ENCODE assay signal across 16 cellular contexts in genomic region chr10:8445353-8445752, GRCh38.
"Had no signal": no experiment of that assay in that cellular context is flagged by ENCODE, and none has a peak within 500 bp of the region (broad histone marks: within the 10 kb centered on the region; RNA-seq: fewer than 3 reads in every experiment).

No MANE protein-coding gene starts in this region.

- H3K4me3 ChIP-seq: left lung, lower lobe of right lung, right atrium auricular region, right lobe of liver, smooth muscle cell, tibial nerve, uterus had no signal

- H3K4me2 ChIP-seq: smooth muscle cell had no signal

- H3K27me3 ChIP-seq: right atrium auricular region, tibial nerve, uterus had no signal

- H3K36me3 ChIP-seq: left lung, lower lobe of right lung, right atrium auricular region, right lobe of liver, tibial nerve, uterus had no signal

- H2AFZ ChIP-seq: parathyroid adenoma had no signal

- H3K79me2 ChIP-seq: parathyroid adenoma had no signal

- H3K4me1 ChIP-seq: left lung, lower lobe of right lung, parathyroid adenoma, right atrium auricular region, right lobe of liver, tibial nerve, uterus had no signal

- ATAC-seq: left colon, left lung had no signal

- H3K9ac ChIP-seq: parathyroid adenoma had no signal

- H3K27ac ChIP-seq: left lung, lower lobe of right lung, parathyroid adenoma, right atrium auricular region, right lobe of liver, tibial nerve, uterus had no signal

- DNase-seq: hypothalamus; kidney; left colon; left lung; lower lobe of right lung; mammary epithelial cell; right lobe of liver; stimulated activated CD4-positive, alpha-beta T cell treated with anti-CD3 and anti-CD28 coated beads, Interleukin-1b, Interleukin-23, amount 100 ng/mL, for 48 hours; stimulated activated CD4-positive, alpha-beta T cell treated with anti-CD3 and anti-CD28 coated beads, Interleukin-2, amount 100 ng/mL, for 48 hours; stimulated activated naive CD4-positive, alpha-beta T cell treated with Interleukin-2 at 50 U/mL for 16 hours; substantia nigra; uterus had no signal

- H3K9me3 ChIP-seq: left lung, lower lobe of right lung, right atrium auricular region, right lobe of liver, tibial nerve, uterus had no signal
